1 cellular context compared by ENCODE assay signal in the genomic region with DNA sequence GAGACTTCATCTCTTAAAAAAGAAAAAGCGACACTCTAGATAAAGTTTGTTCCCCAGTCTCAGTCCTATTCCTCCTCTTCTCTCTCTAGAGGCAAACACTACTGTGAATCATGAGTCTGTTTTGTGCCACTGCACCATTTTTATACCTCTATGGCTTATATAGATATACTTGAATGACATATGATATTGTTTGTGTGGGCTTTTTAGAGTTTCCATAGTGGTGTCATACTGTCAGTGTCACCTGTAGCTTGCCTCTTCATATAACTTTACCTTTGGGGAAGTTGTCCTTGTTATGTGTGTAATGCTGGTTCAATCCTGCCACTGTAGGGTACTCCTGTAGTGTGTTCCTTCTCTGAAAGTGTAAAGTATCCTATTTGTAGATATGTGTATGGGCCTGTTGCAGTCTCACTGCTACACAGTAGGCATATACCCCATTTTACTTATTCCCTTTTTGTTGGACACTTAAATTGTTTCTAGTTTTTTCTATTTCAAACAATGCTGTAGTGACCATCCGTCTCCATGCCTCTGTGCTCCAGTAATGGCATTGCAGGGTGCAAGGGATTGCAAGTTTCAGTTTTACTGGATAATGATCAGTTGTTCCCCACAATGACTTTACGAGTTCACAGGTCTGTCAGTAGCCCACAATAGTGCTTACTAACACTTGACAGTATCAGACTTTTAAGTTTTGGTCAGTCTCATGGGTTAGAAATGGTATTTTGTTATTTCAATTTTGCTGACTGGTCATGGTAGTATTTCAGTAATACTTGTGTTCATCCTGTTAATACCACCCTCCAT.
TF ChIP-seq lines count a peak whose summit lies in the region.

No MANE protein-coding gene starts in this region.

TF ChIP-seq in K562, 482 proteins besides CTCF, POLR2A, EP300 and RAD21 (continues in another document):
- TF ChIP-seq POLR2H (tag; IDR thresholded peaks at IDR 0.05; ENCODE audit: low read depth), result no peak
- TF ChIP-seq SRSF7 (optimal IDR thresholded peaks at IDR 0.05; ENCODE audit: low read depth, low read length), result no peak
- peak; percentile 45 for TF ChIP-seq CXXC5 (CRISPR knock-in tag; IDR thresholded peaks at IDR 0.05)
- TF ChIP-seq ZNF316 (IDR thresholded peaks at IDR 0.05), result peak; percentile 99
- TF ChIP-seq, protein P1, sequence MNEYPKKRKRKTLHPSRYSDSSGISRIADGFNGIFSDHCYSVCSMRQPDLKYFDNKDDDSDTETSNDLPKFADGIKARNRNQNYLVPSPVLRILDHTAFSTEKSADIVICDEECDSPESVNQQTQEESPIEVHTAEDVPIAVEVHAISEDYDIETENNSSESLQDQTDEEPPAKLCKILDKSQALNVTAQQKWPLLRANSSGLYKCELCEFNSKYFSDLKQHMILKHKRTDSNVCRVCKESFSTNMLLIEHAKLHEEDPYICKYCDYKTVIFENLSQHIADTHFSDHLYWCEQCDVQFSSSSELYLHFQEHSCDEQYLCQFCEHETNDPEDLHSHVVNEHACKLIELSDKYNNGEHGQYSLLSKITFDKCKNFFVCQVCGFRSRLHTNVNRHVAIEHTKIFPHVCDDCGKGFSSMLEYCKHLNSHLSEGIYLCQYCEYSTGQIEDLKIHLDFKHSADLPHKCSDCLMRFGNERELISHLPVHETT (CRISPR knock-in tag; conservative IDR thresholded peaks at IDR 0.05 in 1 of 2, IDR thresholded peaks at IDR 0.05 in 1 of 2), result peak in 1 of 2 experiments; percentile 69; a peak in 1 of 4 replicates
- no peak for TF ChIP-seq GATA2 (CRISPR knock-in tag; IDR thresholded peaks at IDR 0.05)
- TF ChIP-seq JUND (IDR thresholded peaks at IDR 0.05; ENCODE audit: borderline replicate concordance, low read depth, low read length), result peak; percentile 56; the same call in 1 of the 2 replicates
- TF ChIP-seq JUND (tag; IDR thresholded peaks at IDR 0.05; ENCODE audit: borderline replicate concordance, low read depth, low read length), result peak; percentile 54; the same call in 1 of the 3 replicates
- 0 out of 2 replicates have a peak, but pooled peaks have one; percentile 34 for TF ChIP-seq PML (IDR thresholded peaks at IDR 0.05; ENCODE audit: low read length)
- TF ChIP-seq HNRNPLL (IDR thresholded peaks at IDR 0.05; ENCODE audit: low read depth, low read length, poor library complexity, severe bottlenecking), result no peak
- TF ChIP-seq CBFA2T3 (IDR thresholded peaks at IDR 0.05), result no peak
- TF ChIP-seq MAFF (IDR thresholded peaks at IDR 0.05; ENCODE audit: low read length), result peak; percentile 80; the same call in 1 of the 2 replicates
- no peak for TF ChIP-seq RBFOX2 (IDR thresholded peaks at IDR 0.05; ENCODE audit: low read depth, low read length)
- TF ChIP-seq C11orf30 (IDR thresholded peaks at IDR 0.05; ENCODE audit: low read depth), result peak; percentile 97
- TF ChIP-seq SNIP1 (IDR thresholded peaks at IDR 0.05; ENCODE audit: low read depth), result no peak
- no peak for TF ChIP-seq TGIF2 (CRISPR knock-in tag; IDR thresholded peaks at IDR 0.05)
- TF ChIP-seq, protein P2, sequence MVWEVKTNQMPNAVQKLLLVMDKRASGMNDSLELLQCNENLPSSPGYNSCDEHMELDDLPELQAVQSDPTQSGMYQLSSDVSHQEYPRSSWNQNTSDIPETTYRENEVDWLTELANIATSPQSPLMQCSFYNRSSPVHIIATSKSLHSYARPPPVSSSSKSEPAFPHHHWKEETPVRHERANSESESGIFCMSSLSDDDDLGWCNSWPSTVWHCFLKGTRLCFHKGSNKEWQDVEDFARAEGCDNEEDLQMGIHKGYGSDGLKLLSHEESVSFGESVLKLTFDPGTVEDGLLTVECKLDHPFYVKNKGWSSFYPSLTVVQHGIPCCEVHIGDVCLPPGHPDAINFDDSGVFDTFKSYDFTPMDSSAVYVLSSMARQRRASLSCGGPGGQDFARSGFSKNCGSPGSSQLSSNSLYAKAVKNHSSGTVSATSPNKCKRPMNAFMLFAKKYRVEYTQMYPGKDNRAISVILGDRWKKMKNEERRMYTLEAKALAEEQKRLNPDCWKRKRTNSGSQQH (CRISPR knock-in tag; IDR thresholded peaks at IDR 0.05), result no peak
- TF ChIP-seq, protein P3, sequence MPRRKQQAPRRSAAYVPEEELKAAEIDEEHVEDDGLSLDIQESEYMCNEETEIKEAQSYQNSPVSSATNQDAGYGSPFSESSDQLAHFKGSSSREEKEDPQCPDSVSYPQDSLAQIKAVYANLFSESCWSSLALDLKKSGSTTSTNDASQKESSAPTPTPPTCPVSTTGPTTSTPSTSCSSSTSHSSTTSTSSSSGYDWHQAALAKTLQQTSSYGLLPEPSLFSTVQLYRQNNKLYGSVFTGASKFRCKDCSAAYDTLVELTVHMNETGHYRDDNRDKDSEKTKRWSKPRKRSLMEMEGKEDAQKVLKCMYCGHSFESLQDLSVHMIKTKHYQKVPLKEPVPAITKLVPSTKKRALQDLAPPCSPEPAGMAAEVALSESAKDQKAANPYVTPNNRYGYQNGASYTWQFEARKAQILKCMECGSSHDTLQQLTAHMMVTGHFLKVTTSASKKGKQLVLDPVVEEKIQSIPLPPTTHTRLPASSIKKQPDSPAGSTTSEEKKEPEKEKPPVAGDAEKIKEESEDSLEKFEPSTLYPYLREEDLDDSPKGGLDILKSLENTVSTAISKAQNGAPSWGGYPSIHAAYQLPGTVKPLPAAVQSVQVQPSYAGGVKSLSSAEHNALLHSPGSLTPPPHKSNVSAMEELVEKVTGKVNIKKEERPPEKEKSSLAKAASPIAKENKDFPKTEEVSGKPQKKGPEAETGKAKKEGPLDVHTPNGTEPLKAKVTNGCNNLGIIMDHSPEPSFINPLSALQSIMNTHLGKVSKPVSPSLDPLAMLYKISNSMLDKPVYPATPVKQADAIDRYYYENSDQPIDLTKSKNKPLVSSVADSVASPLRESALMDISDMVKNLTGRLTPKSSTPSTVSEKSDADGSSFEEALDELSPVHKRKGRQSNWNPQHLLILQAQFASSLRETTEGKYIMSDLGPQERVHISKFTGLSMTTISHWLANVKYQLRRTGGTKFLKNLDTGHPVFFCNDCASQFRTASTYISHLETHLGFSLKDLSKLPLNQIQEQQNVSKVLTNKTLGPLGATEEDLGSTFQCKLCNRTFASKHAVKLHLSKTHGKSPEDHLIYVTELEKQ (CRISPR knock-in tag; IDR thresholded peaks at IDR 0.05), result no peak
- TF ChIP-seq SIRT6 (IDR thresholded peaks at IDR 0.05; ENCODE audit: low read depth, low read length), result no peak
- TF ChIP-seq NR2C2 (CRISPR knock-in tag; IDR thresholded peaks at IDR 0.05), result no peak
- TF ChIP-seq NR2C2 (tag; IDR thresholded peaks at IDR 0.05), result peak; percentile 61
- TF ChIP-seq ELF4 (CRISPR knock-in tag; IDR thresholded peaks at IDR 0.05), result no peak
- TF ChIP-seq CBFA2T2 (conservative IDR thresholded peaks at IDR 0.05), result no peak
- TF ChIP-seq, protein P4, sequence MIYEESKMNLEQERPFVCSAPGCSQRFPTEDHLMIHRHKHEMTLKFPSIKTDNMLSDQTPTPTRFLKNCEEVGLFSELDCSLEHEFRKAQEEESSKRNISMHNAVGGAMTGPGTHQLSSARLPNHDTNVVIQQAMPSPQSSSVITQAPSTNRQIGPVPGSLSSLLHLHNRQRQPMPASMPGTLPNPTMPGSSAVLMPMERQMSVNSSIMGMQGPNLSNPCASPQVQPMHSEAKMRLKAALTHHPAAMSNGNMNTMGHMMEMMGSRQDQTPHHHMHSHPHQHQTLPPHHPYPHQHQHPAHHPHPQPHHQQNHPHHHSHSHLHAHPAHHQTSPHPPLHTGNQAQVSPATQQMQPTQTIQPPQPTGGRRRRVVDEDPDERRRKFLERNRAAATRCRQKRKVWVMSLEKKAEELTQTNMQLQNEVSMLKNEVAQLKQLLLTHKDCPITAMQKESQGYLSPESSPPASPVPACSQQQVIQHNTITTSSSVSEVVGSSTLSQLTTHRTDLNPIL (CRISPR knock-in tag; IDR thresholded peaks at IDR 0.05), result no peak
- no peak for TF ChIP-seq RBM39 (optimal IDR thresholded peaks at IDR 0.05; ENCODE audit: low read depth, low read length)
- no peak for TF ChIP-seq EHMT2 (IDR thresholded peaks at IDR 0.05)
- no peak for TF ChIP-seq FOXO4 (CRISPR knock-in tag; IDR thresholded peaks at IDR 0.05)
- TF ChIP-seq, protein P5, sequence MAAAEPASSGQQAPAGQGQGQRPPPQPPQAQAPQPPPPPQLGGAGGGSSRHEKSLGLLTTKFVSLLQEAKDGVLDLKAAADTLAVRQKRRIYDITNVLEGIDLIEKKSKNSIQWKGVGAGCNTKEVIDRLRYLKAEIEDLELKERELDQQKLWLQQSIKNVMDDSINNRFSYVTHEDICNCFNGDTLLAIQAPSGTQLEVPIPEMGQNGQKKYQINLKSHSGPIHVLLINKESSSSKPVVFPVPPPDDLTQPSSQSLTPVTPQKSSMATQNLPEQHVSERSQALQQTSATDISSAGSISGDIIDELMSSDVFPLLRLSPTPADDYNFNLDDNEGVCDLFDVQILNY (CRISPR knock-in tag; IDR thresholded peaks at IDR 0.05), result no peak
- TF ChIP-seq SETDB1 (IDR thresholded peaks at IDR 0.05; ENCODE audit: low read length), result no peak
- TF ChIP-seq, protein P6, sequence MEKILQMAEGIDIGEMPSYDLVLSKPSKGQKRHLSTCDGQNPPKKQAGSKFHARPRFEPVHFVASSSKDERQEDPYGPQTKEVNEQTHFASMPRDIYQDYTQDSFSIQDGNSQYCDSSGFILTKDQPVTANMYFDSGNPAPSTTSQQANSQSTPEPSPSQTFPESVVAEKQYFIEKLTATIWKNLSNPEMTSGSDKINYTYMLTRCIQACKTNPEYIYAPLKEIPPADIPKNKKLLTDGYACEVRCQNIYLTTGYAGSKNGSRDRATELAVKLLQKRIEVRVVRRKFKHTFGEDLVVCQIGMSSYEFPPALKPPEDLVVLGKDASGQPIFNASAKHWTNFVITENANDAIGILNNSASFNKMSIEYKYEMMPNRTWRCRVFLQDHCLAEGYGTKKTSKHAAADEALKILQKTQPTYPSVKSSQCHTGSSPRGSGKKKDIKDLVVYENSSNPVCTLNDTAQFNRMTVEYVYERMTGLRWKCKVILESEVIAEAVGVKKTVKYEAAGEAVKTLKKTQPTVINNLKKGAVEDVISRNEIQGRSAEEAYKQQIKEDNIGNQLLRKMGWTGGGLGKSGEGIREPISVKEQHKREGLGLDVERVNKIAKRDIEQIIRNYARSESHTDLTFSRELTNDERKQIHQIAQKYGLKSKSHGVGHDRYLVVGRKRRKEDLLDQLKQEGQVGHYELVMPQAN (IDR thresholded peaks at IDR 0.05; ENCODE audit: borderline replicate concordance), result no peak
- TF ChIP-seq, protein P7, sequence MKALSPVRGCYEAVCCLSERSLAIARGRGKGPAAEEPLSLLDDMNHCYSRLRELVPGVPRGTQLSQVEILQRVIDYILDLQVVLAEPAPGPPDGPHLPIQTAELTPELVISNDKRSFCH (CRISPR knock-in tag; IDR thresholded peaks at IDR 0.05), result no peak
- TF ChIP-seq, protein P7 (tag; IDR thresholded peaks at IDR 0.05), result no peak
- TF ChIP-seq TAF15 (IDR thresholded peaks at IDR 0.05; ENCODE audit: low read depth, low read length), result no peak
- no peak for TF ChIP-seq GTF2F1 (IDR thresholded peaks at IDR 0.05; ENCODE audit: low read depth, low read length)
- no peak for TF ChIP-seq NR3C1 (CRISPR knock-in tag; IDR thresholded peaks at IDR 0.05)
- TF ChIP-seq ARHGAP35 (IDR thresholded peaks at IDR 0.05; ENCODE audit: partially characterized antibody), result no peak
- TF ChIP-seq ADNP (tag; IDR thresholded peaks at IDR 0.05), result no peak
- no peak for TF ChIP-seq USF1 (CRISPR knock-in tag; IDR thresholded peaks at IDR 0.05)
- TF ChIP-seq ZNF76 (CRISPR knock-in tag; IDR thresholded peaks at IDR 0.05; ENCODE audit: borderline replicate concordance), result no peak
- TF ChIP-seq ZKSCAN8 (CRISPR knock-in tag; IDR thresholded peaks at IDR 0.05), result no peak
- TF ChIP-seq, protein P8, sequence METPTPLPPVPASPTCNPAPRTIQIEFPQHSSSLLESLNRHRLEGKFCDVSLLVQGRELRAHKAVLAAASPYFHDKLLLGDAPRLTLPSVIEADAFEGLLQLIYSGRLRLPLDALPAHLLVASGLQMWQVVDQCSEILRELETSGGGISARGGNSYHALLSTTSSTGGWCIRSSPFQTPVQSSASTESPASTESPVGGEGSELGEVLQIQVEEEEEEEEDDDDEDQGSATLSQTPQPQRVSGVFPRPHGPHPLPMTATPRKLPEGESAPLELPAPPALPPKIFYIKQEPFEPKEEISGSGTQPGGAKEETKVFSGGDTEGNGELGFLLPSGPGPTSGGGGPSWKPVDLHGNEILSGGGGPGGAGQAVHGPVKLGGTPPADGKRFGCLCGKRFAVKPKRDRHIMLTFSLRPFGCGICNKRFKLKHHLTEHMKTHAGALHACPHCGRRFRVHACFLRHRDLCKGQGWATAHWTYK (CRISPR knock-in tag; IDR thresholded peaks at IDR 0.05), result 0 out of 2 replicates have a peak, but pooled peaks have one; percentile 35
- no peak for TF ChIP-seq PYGO2 (tag; IDR thresholded peaks at IDR 0.05)
- TF ChIP-seq CHD4 (IDR thresholded peaks at IDR 0.05; ENCODE audit: insufficient read depth, insufficient replicate concordance, low read depth, low read length, poor library complexity, severe bottlenecking), result no peak
- no peak for TF ChIP-seq HNRNPK (IDR thresholded peaks at IDR 0.05; ENCODE audit: low read depth, low read length, poor library complexity, severe bottlenecking)
- TF ChIP-seq PRMT5 (CRISPR knock-in tag; IDR thresholded peaks at IDR 0.05), result no peak
- no peak for TF ChIP-seq ZZZ3 (IDR thresholded peaks at IDR 0.05)
